Comparison of ENCODE assay signal across 8 cellular contexts in genomic region chr7:120987683-120988590, GRCh38. TPM values are rescaled to one million over a fixed set of nuclear protein-coding genes. Genes with fewer than 3 reads are reported as not detected.
DNase-seq lines count a peak whose midpoint lies in the region; ATAC-seq and TF ChIP-seq lines count a peak whose summit lies in the region.

No MANE protein-coding gene starts in this region.

- H3K27ac ChIP-seq in lung (ENCODE audit: low read depth in 1 of 2, low read length in 1 of 2) = peak overlapping the region; percentile 70 to 86

- H3K4me3 ChIP-seq in lung = peak overlapping the region; percentile 26

- WGBS in lung, 2 donors = 1% methylated on average over 12 of the region's 12 CpGs

- CTCF ChIA-PET in activated CD8-positive, alpha-beta T cell treated with anti-CD3 and anti-CD28 coated beads for 36 hours (lab: Charles Lee) = interaction anchor here (0.7 to 5.7 kb wide), 27 partner anchors 9 to 459 kb away, joined by 3 to 38 read pairs (median 4); no protein-coding TSS in a partner anchor

- H3K4me1 ChIP-seq in lung (ENCODE audit: control insufficient read depth in 2 of 2, insufficient read depth in 2 of 2, low read length in 2 of 2) = peaks cover 0 to 2% of the 10 kb centered on the region in 2 donors

- TF ChIP-seq CTCF in CD14-positive monocyte (IDR thresholded peaks at IDR 0.05) = peak; percentile 96
- TF ChIP-seq CTCF in activated CD8-positive, alpha-beta T cell treated with anti-CD3 and anti-CD28 coated beads for 36 hours (IDR thresholded peaks at IDR 0.05) = peak; percentile 88
- peak; percentile 90 for TF ChIP-seq CTCF in lung (IDR thresholded peaks at IDR 0.05; ENCODE audit: control extremely low read depth, extremely low read depth)

- DNase-seq in CD14-positive monocyte (ENCODE audit: low spot score) (peak; percentile 87), NCI-H82 (lab: John Stamatoyannopoulos, UW) (peak; percentile 88), lung (ENCODE audit: low spot score) (peak; percentile 90)
- peak; percentile 92 for DNase-seq in activated CD8-positive, alpha-beta T cell treated with anti-CD3 and anti-CD28 coated beads for 36 hours
- DNase-seq in effector CD4-positive, alpha-beta T cell = peak; percentile 79
- DNase-seq in stimulated activated CD4-positive, alpha-beta T cell treated with anti-CD3 and anti-CD28 coated beads, TNF-alpha, amount 100 ng/mL, for 1 hour (ENCODE audit: low read depth in 3 of 3, low spot score in 1 of 3) = peak; percentile 66 to 76 (median 68)

- H3K9me3 ChIP-seq in lung (ENCODE audit: control insufficient read depth in 2 of 2, insufficient read depth in 1 of 2, low read length in 1 of 2) = peaks cover 0 to 2% of the 10 kb centered on the region in 2 donors

- no peaks in the 10 kb centered on the region for H3K36me3 ChIP-seq in lung (ENCODE audit: control insufficient read depth in 2 of 2, insufficient read depth in 2 of 2, low read length in 2 of 2)

- POLR2A ChIA-PET in activated CD8-positive, alpha-beta T cell treated with anti-CD3 and anti-CD28 coated beads for 36 hours (lab: Charles Lee) = no interaction called here

- peaks cover 45% of the 10 kb centered on the region for H3K4me1 Mint-ChIP-seq in CD14-positive monocyte
- H3K4me1 Mint-ChIP-seq in activated CD8-positive, alpha-beta T cell treated with anti-CD3 and anti-CD28 coated beads for 36 hours (ENCODE audit: low read depth) = peaks cover 10% of the 10 kb centered on the region

- peak; percentile 95 for ATAC-seq in GM19395 (IDR thresholded peaks at IDR 0.05; ENCODE audit: unreplicated experiment)
- peak; percentile 93 for ATAC-seq in HG03521 (IDR thresholded peaks at IDR 0.05; ENCODE audit: unreplicated experiment)
- ATAC-seq in activated CD8-positive, alpha-beta T cell treated with anti-CD3 and anti-CD28 coated beads for 36 hours = peak; percentile 98
- ATAC-seq in lung (ENCODE audit: insufficient read depth, low FRiP score) = peak; percentile 92

- intact Hi-C loops in CD14-positive monocyte (cut with micrococcal nuclease) = loop anchor here (2.0 to 10.0 kb wide), 6 partner anchors 35 to 119 kb away; no protein-coding TSS in a partner anchor
- intact Hi-C loops in activated CD8-positive, alpha-beta T cell treated with anti-CD3 and anti-CD28 coated beads for 36 hours (cut with micrococcal nuclease) = loop anchor here (1.0 to 2.0 kb wide), 2 partner anchors 93 to 119 kb away; no protein-coding TSS in a partner anchor

- no peaks in the 10 kb centered on the region for H3K9me3 Mint-ChIP-seq in CD14-positive monocyte
- no peaks in the 10 kb centered on the region for H3K9me3 Mint-ChIP-seq in activated CD8-positive, alpha-beta T cell treated with anti-CD3 and anti-CD28 coated beads for 36 hours

- H3K27ac Mint-ChIP-seq in CD14-positive monocyte = peak overlapping the region in 5 of 7 donors; percentile 68 to 91 (median 75)
- no peak overlapping the region for H3K27ac Mint-ChIP-seq in activated CD8-positive, alpha-beta T cell treated with anti-CD3 and anti-CD28 coated beads for 36 hours

- peaks cover 1 to 15% (median 2%) of the 10 kb centered on the region in 3 donors for H3K27me3 Mint-ChIP-seq in CD14-positive monocyte (ENCODE audit: low read depth in 3 of 3)
- peaks cover 51% of the 10 kb centered on the region for H3K27me3 Mint-ChIP-seq in activated CD8-positive, alpha-beta T cell treated with anti-CD3 and anti-CD28 coated beads for 36 hours

- no peaks in the 10 kb centered on the region for H3K36me3 Mint-ChIP-seq in CD14-positive monocyte
- no peaks in the 10 kb centered on the region for H3K36me3 Mint-ChIP-seq in activated CD8-positive, alpha-beta T cell treated with anti-CD3 and anti-CD28 coated beads for 36 hours (ENCODE audit: low read depth)

- H3K4me3 Mint-ChIP-seq in CD14-positive monocyte = peak overlapping the region; percentile 81 to 94
- peak overlapping the region; percentile 57 for H3K4me3 Mint-ChIP-seq in activated CD8-positive, alpha-beta T cell treated with anti-CD3 and anti-CD28 coated beads for 36 hours

- H3K27me3 ChIP-seq in lung (ENCODE audit: control insufficient read depth, insufficient read depth) = no peaks in the 10 kb centered on the region

RNA-seq across cellular contexts. Expression of gene CPED1, which starts 0.6 kb away (rescaled TPM):
- polyA plus RNA-seq in CD14-positive monocyte (10 to 100 TPM; 20.4 to 30.0 TPM), lung (1 to 10 TPM; 1.8 to 2.2 TPM)
- total RNA-seq in activated CD8-positive, alpha-beta T cell treated with anti-CD3 and anti-CD28 coated beads for 36 hours = not detected
- total RNA-seq in lung = 10 to 100 TPM; 12.6 to 32.3 TPM

RNA-seq across cellular contexts. Expression of gene ING3, which starts 37.4 kb away (rescaled TPM):
- polyA plus RNA-seq in CD14-positive monocyte = 10 to 100 TPM; 25.9 to 26.9 TPM
- 10 to 100 TPM; 21.7 to 24.1 TPM for total RNA-seq in activated CD8-positive, alpha-beta T cell treated with anti-CD3 and anti-CD28 coated beads for 36 hours
- total RNA-seq in lung = 10 to 100 TPM; 16.3 to 24.9 TPM
- 10 to 100 TPM in 1 of 2 donors, 1 to 10 TPM in 1; 8.6 to 12.1 TPM for polyA plus RNA-seq in lung

Comparison
In these comparisons a context has a peak if more than half of its experiments do, and no peak if none do; other contexts are left out.
1. Peak in every context shown above with its lines: DNase-seq, ATAC-seq, H3K4me3 ChIP-seq and H3K27ac ChIP-seq.
2. RNA of gene CPED1, which starts 0.6 kb away (total RNA-seq): 12.6 to 32.3 TPM in lung; not detected in activated CD8-positive, alpha-beta T cell treated with anti-CD3 and anti-CD28 coated beads for 36 hours; every median in the first group is over 10 times any median in the second.